In genomic region chr2:181140414-181140813, GRCh38 we compare ENCODE assay signal across 12 cellular contexts.
A peak's percentile ranks its signal among the peaks of the same experiment; 100 is the strongest.
DNase-seq lines count a peak whose midpoint lies in the region; ATAC-seq and TF ChIP-seq lines count a peak whose summit lies in the region.
"Had no signal": no experiment of that assay in that cellular context is flagged by ENCODE, and none has a peak within 500 bp of the region (broad histone marks: within the 10 kb centered on the region; RNA-seq: fewer than 3 reads in every experiment).

No MANE protein-coding gene starts in this region.

- H3K27ac Mint-ChIP-seq in T-helper 2 cell treated with Interferon-gamma antibody and Interleukin-4, amounts not matched to agents 5 μg/mL and 100 μg/mL, for 36 hours, result peak overlapping the region; percentile 89
- peak overlapping the region; percentile 97 for H3K27ac Mint-ChIP-seq in activated CD8-positive, alpha-beta T cell treated with anti-CD3 and anti-CD28 coated beads for 36 hours
- H3K27ac Mint-ChIP-seq: dendritic cell treated with granulocyte-macrophage colony-stimulating factor and Interleukin-4, amounts not matched to agents 40 ng/mL and 50 ng/mL, for 4 days had no signal

- POLR2A ChIA-PET in activated CD8-positive, alpha-beta T cell treated with anti-CD3 and anti-CD28 coated beads for 36 hours (lab: Charles Lee), result interaction anchor here (0.5 to 1.6 kb wide), 3 partner anchors 9 to 15 kb away, joined by 3 to 6 read pairs (median 3); no protein-coding TSS in a partner anchor

- no peak for DNase-seq in T-helper 2 cell treated with Interferon-gamma antibody and Interleukin-4, amounts not matched to agents 5 μg/mL and 100 μg/mL, for 36 hours (ENCODE audit: low spot score)
- DNase-seq in T-helper 2 cell (no peak), H4 (ENCODE audit: low spot score) (peak; percentile 29), iris pigment epithelial cell (ENCODE audit: low read depth) (peak; percentile 49), HK-2 (ENCODE audit: unreplicated experiment) (no peak), body of pancreas (no peak)
- no peak for DNase-seq in activated CD8-positive, alpha-beta T cell treated with anti-CD3 and anti-CD28 coated beads for 36 hours
- DNase-seq: activated gamma-delta T cell, pancreas had no signal

- H3K4me3 Mint-ChIP-seq in T-helper 2 cell treated with Interferon-gamma antibody and Interleukin-4, amounts not matched to agents 5 μg/mL and 100 μg/mL, for 36 hours, result peak overlapping the region; percentile 81
- H3K4me3 Mint-ChIP-seq in activated CD8-positive, alpha-beta T cell treated with anti-CD3 and anti-CD28 coated beads for 36 hours, result no peak overlapping the region
- H3K4me3 Mint-ChIP-seq: dendritic cell treated with granulocyte-macrophage colony-stimulating factor and Interleukin-4, amounts not matched to agents 40 ng/mL and 50 ng/mL, for 4 days had no signal

- peaks cover 77% of the 10 kb centered on the region for H3K4me1 Mint-ChIP-seq in T-helper 2 cell treated with Interferon-gamma antibody and Interleukin-4, amounts not matched to agents 5 μg/mL and 100 μg/mL, for 36 hours (ENCODE audit: low read depth)
- H3K4me1 Mint-ChIP-seq in activated CD8-positive, alpha-beta T cell treated with anti-CD3 and anti-CD28 coated beads for 36 hours (ENCODE audit: low read depth), result peaks cover 78% of the 10 kb centered on the region

- intact Hi-C loops in activated CD8-positive, alpha-beta T cell treated with anti-CD3 and anti-CD28 coated beads for 36 hours (cut with micrococcal nuclease), result loop anchor here (5.0 kb wide), 1 partner anchor 57 kb away; no protein-coding TSS in a partner anchor
- intact Hi-C loops in body of pancreas (cut with DNase I), result no loop called here

- peaks cover 24% of the 10 kb centered on the region for H3K9me3 Mint-ChIP-seq in T-helper 2 cell treated with Interferon-gamma antibody and Interleukin-4, amounts not matched to agents 5 μg/mL and 100 μg/mL, for 36 hours
- peaks cover 22% of the 10 kb centered on the region for H3K9me3 Mint-ChIP-seq in activated CD8-positive, alpha-beta T cell treated with anti-CD3 and anti-CD28 coated beads for 36 hours

- TF ChIP-seq POLR2A in body of pancreas (IDR thresholded peaks at IDR 0.05), result no peak

- no peaks in the 10 kb centered on the region for H3K36me3 ChIP-seq in body of pancreas (replicated peaks in 1 of 2; ENCODE audit: insufficient read depth in 1 of 2, low read depth in 2 of 2)
- H3K36me3 ChIP-seq: pancreas had no signal

- no peak overlapping the region for H3K27ac ChIP-seq in body of pancreas
- H3K27ac ChIP-seq: pancreas had no signal

- no peaks in the 10 kb centered on the region for H3K9me3 ChIP-seq in body of pancreas
- H3K9me3 ChIP-seq: pancreas had no signal

- H3K4me1 ChIP-seq in body of pancreas, result no peaks in the 10 kb centered on the region
- H3K4me1 ChIP-seq: pancreas had no signal

- no peak for ATAC-seq in activated CD8-positive, alpha-beta T cell treated with anti-CD3 and anti-CD28 coated beads for 36 hours
- ATAC-seq in GM21825 (IDR thresholded peaks at IDR 0.05; ENCODE audit: unreplicated experiment) (no peak), body of pancreas (no peak)
- ATAC-seq: PC-3 had no signal

- no peaks in the 10 kb centered on the region for H3K27me3 ChIP-seq in body of pancreas
- H3K27me3 ChIP-seq: pancreas had no signal

- H3K4me3 ChIP-seq in body of pancreas, result no peak overlapping the region
- H3K4me3 ChIP-seq: pancreas had no signal

- TF ChIP-seq CTCF in activated CD8-positive, alpha-beta T cell treated with anti-CD3 and anti-CD28 coated beads for 36 hours (IDR thresholded peaks at IDR 0.05), result no peak
- no peak for TF ChIP-seq CTCF in body of pancreas (IDR thresholded peaks at IDR 0.05)

- peaks cover 36% of the 10 kb centered on the region for H3K36me3 Mint-ChIP-seq in T-helper 2 cell treated with Interferon-gamma antibody and Interleukin-4, amounts not matched to agents 5 μg/mL and 100 μg/mL, for 36 hours (ENCODE audit: low read depth)
- H3K36me3 Mint-ChIP-seq in activated CD8-positive, alpha-beta T cell treated with anti-CD3 and anti-CD28 coated beads for 36 hours (ENCODE audit: low read depth), result peaks cover 31% of the 10 kb centered on the region

- CTCF ChIA-PET in activated CD8-positive, alpha-beta T cell treated with anti-CD3 and anti-CD28 coated beads for 36 hours (lab: Charles Lee), result interaction anchor here (0.9 to 3.2 kb wide), 5 partner anchors 9 to 317 kb away, joined by 3 to 19 read pairs (median 3); partner anchors contain the start of gene ITGA4

- H3K27me3 Mint-ChIP-seq in T-helper 2 cell treated with Interferon-gamma antibody and Interleukin-4, amounts not matched to agents 5 μg/mL and 100 μg/mL, for 36 hours (ENCODE audit: low read depth), result no peaks in the 10 kb centered on the region
- H3K27me3 Mint-ChIP-seq in activated CD8-positive, alpha-beta T cell treated with anti-CD3 and anti-CD28 coated beads for 36 hours, result no peaks in the 10 kb centered on the region
- H3K27me3 Mint-ChIP-seq: dendritic cell treated with granulocyte-macrophage colony-stimulating factor and Interleukin-4, amounts not matched to agents 40 ng/mL and 50 ng/mL, for 4 days had no signal

- WGBS in body of pancreas, 2 donors, result 48 to 63% methylated on average over 1 of the region's 1 CpG

Comparison
In these comparisons a context has a peak if more than half of its experiments do, and no peak if none do; other contexts are left out.
1. DNase-seq: peak in H4 (single experiment) and iris pigment epithelial cell (single experiment); none in T-helper 2 cell treated with Interferon-gamma antibody and Interleukin-4, amounts not matched to agents 5 μg/mL and 100 μg/mL, for 36 hours (single experiment), T-helper 2 cell (0 of 5), activated CD8-positive, alpha-beta T cell treated with anti-CD3 and anti-CD28 coated beads for 36 hours (single experiment), HK-2 (single experiment) and body of pancreas (0 of 4).